ENCODE assay signal across 9 cellular contexts in the genomic region with DNA sequence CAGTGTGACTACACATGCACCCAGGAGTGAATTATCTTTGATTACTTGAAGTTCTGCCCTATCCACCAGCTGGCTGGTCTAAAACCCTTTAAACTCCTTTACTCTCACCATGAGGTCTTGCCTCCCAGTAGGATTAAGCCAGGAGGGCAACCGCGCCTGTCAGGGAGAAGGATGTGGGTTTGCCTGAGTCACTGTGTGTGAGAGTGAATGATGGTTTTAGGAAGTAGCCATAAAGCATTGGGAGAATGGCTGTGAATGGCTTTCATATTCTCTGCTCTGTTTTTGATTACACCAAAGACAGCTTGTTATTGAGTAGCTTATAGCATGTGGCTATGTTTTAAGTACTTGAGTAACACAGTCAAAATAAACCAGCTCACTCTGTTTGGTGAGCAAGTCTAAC.
DNase-seq lines count a peak whose midpoint lies in the region; ATAC-seq and TF ChIP-seq lines count a peak whose summit lies in the region.
"Had no signal": no experiment of that assay in that cellular context is flagged by ENCODE, and none has a peak within 500 bp of the region (broad histone marks: within the 10 kb centered on the region; RNA-seq: fewer than 3 reads in every experiment).

No MANE protein-coding gene starts in this region.

- peak; percentile 96 for ATAC-seq in PC-3

- H3K4me2 ChIP-seq in PC-3 (ENCODE audit: low read length) = peak overlapping the region; percentile 28

- no peaks in the 10 kb centered on the region for H3K9me2 ChIP-seq in PC-3 (replicated peaks; ENCODE audit: low read length)

- peaks cover 34% of the 10 kb centered on the region for H3K4me1 ChIP-seq in PC-3 (ENCODE audit: insufficient read depth, low read length)

- H3K9ac ChIP-seq in PC-3 (ENCODE audit: low read length) = no peak overlapping the region

- no peaks in the 10 kb centered on the region for H3K27me3 ChIP-seq in PC-3 (ENCODE audit: low read length)

- POLR2A ChIA-PET in PC-3 (lab: Charles Lee; ENCODE audit: unreplicated experiment) = interaction anchor here (0.6 kb wide), 1 partner anchor 8 kb away, joined by 5 read pairs; no protein-coding TSS in a partner anchor

- H3K79me2 ChIP-seq in PC-3 (ENCODE audit: low read length) = no peaks in the 10 kb centered on the region

- no peak overlapping the region for H3K4me3 ChIP-seq in PC-3 (ENCODE audit: low read length)
- H3K4me3 ChIP-seq in epithelial cell of esophagus (ENCODE audit: low read length) = no peak overlapping the region

- BruUV-seq in PC-3 (replicated peaks; lab: Mats Ljungman, UMichigan) = no TSS peak

- no peaks in the 10 kb centered on the region for H3F3A ChIP-seq in PC-3 (ENCODE audit: low read length, unreplicated experiment)

- TF ChIP-seq CTCF in PC-3 (conservative IDR thresholded peaks at IDR 0.05; ENCODE audit: low read depth, low read length) (no peak), epithelial cell of esophagus (IDR thresholded peaks at IDR 0.05; ENCODE audit: insufficient read depth, low read depth, low read length, missing control alignments) (no peak)

- no peak overlapping the region for H2AFZ ChIP-seq in PC-3 (ENCODE audit: low read length)

- H3K9me3 ChIP-seq in PC-3 (ENCODE audit: low read length) = no peaks in the 10 kb centered on the region

- H3K27ac ChIP-seq in PC-3 (ENCODE audit: low read length) = peak overlapping the region; percentile 40

- CTCF ChIA-PET in PC-3 (lab: Charles Lee) = interaction anchor here (0.6 kb wide), 1 partner anchor 220 kb away, joined by 3 read pairs; no protein-coding TSS in a partner anchor

- no peaks in the 10 kb centered on the region for H3K36me3 ChIP-seq in PC-3 (ENCODE audit: low read depth, low read length)

- peak; percentile 28 for DNase-seq in NCI-H510A treated with DMSO at 0.1 percent for 48 hours (lab: John Stamatoyannopoulos, UW)
- no peak for DNase-seq in NCI-H510A (lab: John Stamatoyannopoulos, UW)
- DNase-seq in PC-3 = peak; percentile 92
- peak; percentile 85 for DNase-seq in epithelial cell of esophagus (ENCODE audit: low read depth)
- DNase-seq in stromal cell of bone marrow (ENCODE audit: low read depth) = peak; percentile 89
- no peak for DNase-seq in central memory CD4-positive, alpha-beta T cell
- no peak for DNase-seq in C1 segment of cervical spinal cord (lab: John Stamatoyannopoulos, UW)
- DNase-seq in hippocampal formation (lab: John Stamatoyannopoulos, UW) = no peak
- DNase-seq: 8988T had no signal

- H4K20me1 ChIP-seq in PC-3 (ENCODE audit: low read length) = no peaks in the 10 kb centered on the region

- intact Hi-C loops in PC-3 (cut with micrococcal nuclease) = loop anchor here (5.0 to 10.0 kb wide), 2 partner anchors 97 to 230 kb away; no protein-coding TSS in a partner anchor

Comparison
In these comparisons a context has a peak if more than half of its experiments do, and no peak if none do; other contexts are left out.
1. DNase-seq: peak in NCI-H510A treated with DMSO at 0.1 percent for 48 hours (single experiment), PC-3 (single experiment), epithelial cell of esophagus (single experiment) and stromal cell of bone marrow (single experiment); none in NCI-H510A (single experiment), central memory CD4-positive, alpha-beta T cell (single experiment), C1 segment of cervical spinal cord (0 of 14) and hippocampal formation (0 of 2).